In genomic region chr6:6924708-6925107, GRCh38 we compare ENCODE assay signal across 25 cellular contexts.
"Had no signal": no experiment of that assay in that cellular context is flagged by ENCODE, and none has a peak within 500 bp of the region (broad histone marks: within the 10 kb centered on the region; RNA-seq: fewer than 3 reads in every experiment).

No MANE protein-coding gene starts in this region.

- H3K36me3 Mint-ChIP-seq: immature natural killer cell; naive thymus-derived CD8-positive, alpha-beta T cell; stimulated activated naive B cell treated with anti-CD40 and anti-IgM and Interleukin-4, amounts not matched to agents 10 μg/mL and 1 μg/mL and 100 μg/mL, for 72 hours; type B pancreatic cell had no signal

- H3K4me3 Mint-ChIP-seq: immature natural killer cell; naive thymus-derived CD8-positive, alpha-beta T cell; nephron; neural crest cell; stimulated activated naive B cell treated with anti-CD40 and anti-IgM and Interleukin-4, amounts not matched to agents 10 μg/mL and 1 μg/mL and 100 μg/mL, for 72 hours; stimulated activated naive CD8-positive, alpha-beta T cell treated with anti-CD3 and anti-CD28 coated beads, Interleukin-15, Interleukin-2, amounts not matched to agents 100 ng/mL and 50 ng/mL, for 24 hours; type B pancreatic cell had no signal

- H3K9me3 ChIP-seq: left lung, right atrium auricular region, right lobe of liver, tibial nerve, uterus had no signal

- H3K27ac Mint-ChIP-seq: immature natural killer cell; naive thymus-derived CD8-positive, alpha-beta T cell; stimulated activated naive B cell treated with anti-CD40 and anti-IgM and Interleukin-4, amounts not matched to agents 10 μg/mL and 1 μg/mL and 100 μg/mL, for 72 hours; stimulated activated naive CD8-positive, alpha-beta T cell treated with anti-CD3 and anti-CD28 coated beads, Interleukin-15, Interleukin-2, amounts not matched to agents 100 ng/mL and 50 ng/mL, for 24 hours; type B pancreatic cell had no signal

- H3K4me3 ChIP-seq: heart left ventricle, left lung, lung, right atrium auricular region, right lobe of liver, skin epidermis, tibial nerve, uterus had no signal

- DNase-seq: heart left ventricle; hypothalamus; immature natural killer cell; kidney; left colon; left lung; naive thymus-derived CD8-positive, alpha-beta T cell; nucleus accumbens; right lobe of liver; stimulated activated CD4-positive, alpha-beta T cell treated with anti-CD3 and anti-CD28 coated beads, Interleukin-12 subunit alpha, Interleukin-12 subunit beta, amount 100 ng/mL, for 4 hours; stimulated activated CD4-positive, alpha-beta T cell treated with anti-CD3 and anti-CD28 coated beads, Interleukin-15, amount 100 ng/mL, for 24 hours; stimulated activated CD4-positive, alpha-beta T cell treated with anti-CD3 and anti-CD28 coated beads, Interleukin-2, amount 100 ng/mL, for 24 hours; stimulated activated CD4-positive, alpha-beta T cell treated with anti-CD3 and anti-CD28 coated beads, Interleukin-4, amount 100 ng/mL, for 1 hour; stimulated activated naive B cell treated with anti-CD40 and anti-IgM and Interleukin-4, amounts not matched to agents 10 μg/mL and 1 μg/mL and 100 μg/mL, for 72 hours; substantia nigra; uterus had no signal

- H3K9me3 Mint-ChIP-seq: immature natural killer cell; naive thymus-derived CD8-positive, alpha-beta T cell; nephron; neural crest cell; stimulated activated naive B cell treated with anti-CD40 and anti-IgM and Interleukin-4, amounts not matched to agents 10 μg/mL and 1 μg/mL and 100 μg/mL, for 72 hours; type B pancreatic cell had no signal

- H2AFZ ChIP-seq: parathyroid adenoma had no signal

- H3K36me3 ChIP-seq: heart left ventricle, left lung, right atrium auricular region, right lobe of liver, tibial nerve, uterus had no signal

- H3K27ac ChIP-seq: heart left ventricle, left lung, parathyroid adenoma, right atrium auricular region, right lobe of liver, tibial nerve, uterus had no signal

- H3K27me3 ChIP-seq: heart left ventricle, left lung, right atrium auricular region, right lobe of liver, tibial nerve, uterus had no signal

- H3K4me1 Mint-ChIP-seq: immature natural killer cell had no signal

- H3K4me1 ChIP-seq: parathyroid adenoma, right lobe of liver, uterus had no signal

- H3K9ac ChIP-seq: parathyroid adenoma had no signal

- ATAC-seq: heart left ventricle; left colon; left lung; naive thymus-derived CD8-positive, alpha-beta T cell; right lobe of liver; stimulated activated naive B cell treated with anti-CD40 and anti-IgM and Interleukin-4, amounts not matched to agents 10 μg/mL and 1 μg/mL and 100 μg/mL, for 72 hours had no signal
